Comparison of ENCODE assay signal across 2 cellular contexts in genomic region chr4:128782875-128783614, GRCh38.
TF ChIP-seq lines count a peak whose summit lies in the region.

No MANE protein-coding gene starts in this region.

TF ChIP-seq in H1, 55 proteins besides CTCF, POLR2A, EP300 and RAD21:
- TF ChIP-seq CEBPB (IDR thresholded peaks at IDR 0.05; ENCODE audit: low read depth, low read length) (no peak), EGR1 (IDR thresholded peaks at IDR 0.05; ENCODE audit: borderline replicate concordance, low read depth, low read length) (no peak), GABPA (IDR thresholded peaks at IDR 0.05; ENCODE audit: borderline replicate concordance, insufficient read depth, low read length) (no peak), CBX8 (IDR thresholded peaks at IDR 0.05; ENCODE audit: borderline replicate concordance, low read depth, low read length) (no peak), TBP (IDR thresholded peaks at IDR 0.05; ENCODE audit: low read depth, low read length) (no peak), YY1 (IDR thresholded peaks at IDR 0.05; ENCODE audit: low read depth, low read length) (no peak), CREB1 (IDR thresholded peaks at IDR 0.05) (no peak), SP1 (IDR thresholded peaks at IDR 0.05; ENCODE audit: low read depth, low read length) (no peak), NRF1 (IDR thresholded peaks at IDR 0.05; ENCODE audit: low read depth, low read length) (no peak), CHD2 (IDR thresholded peaks at IDR 0.05; ENCODE audit: low read length) (no peak), USF2 (IDR thresholded peaks at IDR 0.05; ENCODE audit: low read length) (no peak), SRF (IDR thresholded peaks at IDR 0.05; ENCODE audit: low read depth, low read length) (no peak), KDM5A (IDR thresholded peaks at IDR 0.05; ENCODE audit: low read length) (no peak), SIX5 (IDR thresholded peaks at IDR 0.05; ENCODE audit: low read depth, low read length) (no peak), TAF1 (IDR thresholded peaks at IDR 0.05; ENCODE audit: low read depth, low read length) (no peak)

TF ChIP-seq in HepG2, 621 proteins besides CTCF, POLR2A, EP300 and RAD21:
- no peak for TF ChIP-seq YY1 (IDR thresholded peaks at IDR 0.05; ENCODE audit: insufficient read depth, insufficient replicate concordance, low read depth, low read length)
- TF ChIP-seq ZFAT (CRISPR knock-in tag; conservative IDR thresholded peaks at IDR 0.05), result no peak
- TF ChIP-seq, protein P1, sequence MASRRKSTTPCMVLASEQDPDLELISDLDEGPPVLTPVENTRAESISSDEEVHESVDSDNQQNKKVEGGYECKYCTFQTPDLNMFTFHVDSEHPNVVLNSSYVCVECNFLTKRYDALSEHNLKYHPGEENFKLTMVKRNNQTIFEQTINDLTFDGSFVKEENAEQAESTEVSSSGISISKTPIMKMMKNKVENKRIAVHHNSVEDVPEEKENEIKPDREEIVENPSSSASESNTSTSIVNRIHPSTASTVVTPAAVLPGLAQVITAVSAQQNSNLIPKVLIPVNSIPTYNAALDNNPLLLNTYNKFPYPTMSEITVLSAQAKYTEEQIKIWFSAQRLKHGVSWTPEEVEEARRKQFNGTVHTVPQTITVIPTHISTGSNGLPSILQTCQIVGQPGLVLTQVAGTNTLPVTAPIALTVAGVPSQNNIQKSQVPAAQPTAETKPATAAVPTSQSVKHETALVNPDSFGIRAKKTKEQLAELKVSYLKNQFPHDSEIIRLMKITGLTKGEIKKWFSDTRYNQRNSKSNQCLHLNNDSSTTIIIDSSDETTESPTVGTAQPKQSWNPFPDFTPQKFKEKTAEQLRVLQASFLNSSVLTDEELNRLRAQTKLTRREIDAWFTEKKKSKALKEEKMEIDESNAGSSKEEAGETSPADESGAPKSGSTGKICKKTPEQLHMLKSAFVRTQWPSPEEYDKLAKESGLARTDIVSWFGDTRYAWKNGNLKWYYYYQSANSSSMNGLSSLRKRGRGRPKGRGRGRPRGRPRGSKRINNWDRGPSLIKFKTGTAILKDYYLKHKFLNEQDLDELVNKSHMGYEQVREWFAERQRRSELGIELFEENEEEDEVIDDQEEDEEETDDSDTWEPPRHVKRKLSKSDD (CRISPR knock-in tag; IDR thresholded peaks at IDR 0.05; ENCODE audit: low read depth), result no peak
- no peak for TF ChIP-seq RFX3 (CRISPR knock-in tag; IDR thresholded peaks at IDR 0.05)
